Comparison of ENCODE assay signal across 16 cellular contexts in the genomic region with DNA sequence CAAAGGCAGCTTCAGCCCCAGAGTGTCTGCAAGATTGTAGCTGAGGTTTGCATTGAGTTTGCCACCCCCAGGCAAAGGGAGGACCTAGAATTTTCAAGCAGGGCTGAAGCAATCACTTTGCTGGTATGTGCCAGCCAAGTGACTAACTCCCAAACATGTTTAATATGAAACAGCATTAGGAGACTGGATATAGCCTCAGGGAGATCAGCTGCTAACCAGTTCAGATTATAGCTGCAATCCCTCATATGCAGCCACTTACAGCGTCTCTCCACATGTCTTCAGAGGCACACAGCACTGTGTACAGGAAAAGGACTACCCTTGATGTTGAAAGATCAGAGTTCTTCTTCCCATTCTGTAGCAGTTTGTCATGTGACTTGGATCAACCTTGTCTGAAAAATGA. TPM values are rescaled to one million over a fixed set of nuclear protein-coding genes. Genes with fewer than 3 reads are reported as not detected.
A peak's percentile ranks its signal among the peaks of the same experiment; 100 is the strongest.
DNase-seq lines count a peak whose midpoint lies in the region; ATAC-seq and TF ChIP-seq lines count a peak whose summit lies in the region.
"Had no signal": no experiment of that assay in that cellular context is flagged by ENCODE, and none has a peak within 500 bp of the region (broad histone marks: within the 10 kb centered on the region; RNA-seq: fewer than 3 reads in every experiment).

No MANE protein-coding gene starts in this region.

- DNase-seq in AG08395 (ENCODE audit: low spot score) = peak; percentile 79
- peak; percentile 82 for DNase-seq in HFF-Myc (ENCODE audit: extremely low read depth, low read depth)
- DNase-seq in fibroblast of peridontal ligament (ENCODE audit: extremely low read depth) = peak; percentile 86
- no peak for DNase-seq in NCI-H774 (lab: John Stamatoyannopoulos, UW)
- DNase-seq in Right ventricle myocardium superior = no peak
- DNase-seq: activated CD8-positive, alpha-beta T cell treated with anti-CD3 and anti-CD28 coated beads for 36 hours; adrenal gland; hypothalamus; KG1; NCI-H1417 treated with DMSO at 0.1 percent for 48 hours; pancreas; small intestine; upper lobe of left lung had no signal

- H3K4me3 ChIP-seq in HFF-Myc (replicated peaks; ENCODE audit: low read depth, low read length) = no peak overlapping the region
- H3K4me3 ChIP-seq: adrenal gland, pancreas, upper lobe of left lung had no signal

- ATAC-seq in SK-N-SH treated with all-trans-retinoic acid at 6 μM for 48 hours (peak; percentile 27; the same call in 2 of the 3 replicates), GM21737 (IDR thresholded peaks at IDR 0.05; ENCODE audit: unreplicated experiment) (no peak), Right ventricle myocardium superior (ENCODE audit: poor library complexity) (no peak), GM18867 (IDR thresholded peaks at IDR 0.05; ENCODE audit: unreplicated experiment) (no peak)
- ATAC-seq: activated CD8-positive, alpha-beta T cell treated with anti-CD3 and anti-CD28 coated beads for 36 hours; pancreas had no signal

- intact Hi-C loops in Right ventricle myocardium superior (cut with DNase I) = no loop called here

- no peak for TF ChIP-seq CTCF in HFF-Myc (IDR thresholded peaks at IDR 0.05; ENCODE audit: low read depth, low read length, missing control alignments)

TF ChIP-seq in SK-N-SH treated with all-trans-retinoic acid at 6 μM for 48 hours, 23 proteins besides CTCF, POLR2A, EP300 and RAD21:
- TF ChIP-seq RARB (CRISPR knock-in tag; IDR thresholded peaks at IDR 0.05) (no peak), TCF4 (CRISPR knock-in tag; IDR thresholded peaks at IDR 0.05; ENCODE audit: borderline replicate concordance) (no peak), GLIS3 (CRISPR knock-in tag; IDR thresholded peaks at IDR 0.05) (no peak), PPARA (CRISPR knock-in tag; IDR thresholded peaks at IDR 0.05; ENCODE audit: borderline replicate concordance) (no peak), ISL1 (CRISPR knock-in tag; IDR thresholded peaks at IDR 0.05) (no peak), ZFP3 (CRISPR knock-in tag; IDR thresholded peaks at IDR 0.05) (no peak), ZFP30 (CRISPR knock-in tag; IDR thresholded peaks at IDR 0.05) (no peak)
- TF ChIP-seq, protein P1, sequence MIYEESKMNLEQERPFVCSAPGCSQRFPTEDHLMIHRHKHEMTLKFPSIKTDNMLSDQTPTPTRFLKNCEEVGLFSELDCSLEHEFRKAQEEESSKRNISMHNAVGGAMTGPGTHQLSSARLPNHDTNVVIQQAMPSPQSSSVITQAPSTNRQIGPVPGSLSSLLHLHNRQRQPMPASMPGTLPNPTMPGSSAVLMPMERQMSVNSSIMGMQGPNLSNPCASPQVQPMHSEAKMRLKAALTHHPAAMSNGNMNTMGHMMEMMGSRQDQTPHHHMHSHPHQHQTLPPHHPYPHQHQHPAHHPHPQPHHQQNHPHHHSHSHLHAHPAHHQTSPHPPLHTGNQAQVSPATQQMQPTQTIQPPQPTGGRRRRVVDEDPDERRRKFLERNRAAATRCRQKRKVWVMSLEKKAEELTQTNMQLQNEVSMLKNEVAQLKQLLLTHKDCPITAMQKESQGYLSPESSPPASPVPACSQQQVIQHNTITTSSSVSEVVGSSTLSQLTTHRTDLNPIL (CRISPR knock-in tag; IDR thresholded peaks at IDR 0.05; ENCODE audit: low read depth) = no peak
- TF ChIP-seq, protein P2, sequence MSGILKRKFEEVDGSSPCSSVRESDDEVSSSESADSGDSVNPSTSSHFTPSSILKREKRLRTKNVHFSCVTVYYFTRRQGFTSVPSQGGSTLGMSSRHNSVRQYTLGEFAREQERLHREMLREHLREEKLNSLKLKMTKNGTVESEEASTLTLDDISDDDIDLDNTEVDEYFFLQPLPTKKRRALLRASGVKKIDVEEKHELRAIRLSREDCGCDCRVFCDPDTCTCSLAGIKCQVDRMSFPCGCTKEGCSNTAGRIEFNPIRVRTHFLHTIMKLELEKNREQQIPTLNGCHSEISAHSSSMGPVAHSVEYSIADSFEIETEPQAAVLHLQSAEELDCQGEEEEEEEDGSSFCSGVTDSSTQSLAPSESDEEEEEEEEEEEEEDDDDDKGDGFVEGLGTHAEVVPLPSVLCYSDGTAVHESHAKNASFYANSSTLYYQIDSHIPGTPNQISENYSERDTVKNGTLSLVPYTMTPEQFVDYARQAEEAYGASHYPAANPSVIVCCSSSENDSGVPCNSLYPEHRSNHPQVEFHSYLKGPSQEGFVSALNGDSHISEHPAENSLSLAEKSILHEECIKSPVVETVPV (CRISPR knock-in tag; IDR thresholded peaks at IDR 0.05) = no peak

RNA-seq across cellular contexts. Expression of gene PPP2R3A, which starts 38.4 kb away (rescaled TPM):
- 98.1 TPM for total RNA-seq in Right ventricle myocardium superior

Comparison
In these comparisons a context has a peak if more than half of its experiments do, and no peak if none do; other contexts are left out.
1. DNase-seq: peak in AG08395 (single experiment), HFF-Myc (single experiment) and fibroblast of peridontal ligament (single experiment); none in NCI-H774 (single experiment) and Right ventricle myocardium superior (single experiment).